In the genomic region with DNA sequence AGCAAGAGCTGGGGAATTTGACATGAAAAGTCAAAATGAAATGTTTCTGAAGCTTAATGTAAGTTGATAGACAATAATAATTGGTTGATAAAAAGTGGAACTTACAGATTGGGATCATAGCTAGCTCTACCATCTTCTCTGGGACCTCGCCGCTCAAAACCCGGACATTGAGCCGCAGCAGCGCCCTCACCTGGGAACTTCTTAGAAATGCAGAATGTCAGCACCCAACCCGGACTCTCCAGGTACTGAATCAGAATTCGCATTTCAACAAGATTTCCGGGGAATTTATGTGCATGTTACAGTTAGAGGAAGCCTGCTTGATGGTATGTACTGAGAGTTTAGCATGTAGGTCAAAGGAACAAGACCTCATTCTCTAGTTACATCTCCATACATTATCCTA, we compare ENCODE assay signal across 8 cellular contexts. TPM values are rescaled to one million over a fixed set of nuclear protein-coding genes. Genes with fewer than 3 reads are reported as not detected.
DNase-seq lines count a peak whose midpoint lies in the region; ATAC-seq and TF ChIP-seq lines count a peak whose summit lies in the region.

No MANE protein-coding gene starts in this region.

- H3K27me3 ChIP-seq in WERI-Rb-1 (ENCODE audit: insufficient read depth, low read depth, severe bottlenecking), result no peaks in the 10 kb centered on the region

- DNase-seq in COLO668 (lab: John Stamatoyannopoulos, UW; ENCODE audit: unreplicated experiment) (peak; percentile 25), HCEC 1CT (peak; percentile 8), WERI-Rb-1 (peak; percentile 66), fibroblast of pulmonary artery (ENCODE audit: low read depth) (peak; percentile 41), posterior vena cava (ENCODE audit: low spot score) (no peak), amniotic stem cell (lab: John Stamatoyannopoulos, UW) (no peak)
- peak; percentile 64 for DNase-seq in stimulated activated CD8-positive, alpha-beta memory T cell treated with anti-CD3 and anti-CD28 coated beads, Interleukin-4, amount 100 ng/mL, for 48 hours

- peak; percentile 69 for TF ChIP-seq CTCF in WERI-Rb-1 (IDR thresholded peaks at IDR 0.05; ENCODE audit: low read depth, low read length)
- TF ChIP-seq CTCF in fibroblast of pulmonary artery (IDR thresholded peaks at IDR 0.05; ENCODE audit: low read length, missing control alignments), result peak; percentile 62

- no peak overlapping the region for H3K27ac ChIP-seq in WERI-Rb-1

- no peaks in the 10 kb centered on the region for H3K9me3 ChIP-seq in WERI-Rb-1 (ENCODE audit: severe bottlenecking)

- ATAC-seq in GM21381 (IDR thresholded peaks at IDR 0.05; ENCODE audit: unreplicated experiment), result no peak

- intact Hi-C loops in posterior vena cava (cut with DNase I), result loop anchor here in 1 of 2 donors (5.0 kb wide), 1 partner anchor 142 kb away; no protein-coding TSS in a partner anchor

- H3K4me3 ChIP-seq in WERI-Rb-1 (ENCODE audit: low read depth, low read length), result no peak overlapping the region
- H3K4me3 ChIP-seq in fibroblast of pulmonary artery (replicated peaks; ENCODE audit: low read depth, low read length), result no peak overlapping the region

- H3K36me3 ChIP-seq in WERI-Rb-1, result no peaks in the 10 kb centered on the region

RNA-seq across cellular contexts. Expression of a gene that starts 36.7 kb away (rescaled TPM):
- 100 to 1,000 TPM in 1 of 2 donors, 10 to 100 TPM in 1; 79.4 to 123 TPM for total RNA-seq in posterior vena cava

Comparison
In these comparisons a context has a peak if more than half of its experiments do, and no peak if none do; other contexts are left out.
1. DNase-seq: peak in COLO668 (single experiment), HCEC 1CT (single experiment), WERI-Rb-1 (single experiment), fibroblast of pulmonary artery (single experiment) and stimulated activated CD8-positive, alpha-beta memory T cell treated with anti-CD3 and anti-CD28 coated beads, Interleukin-4, amount 100 ng/mL, for 48 hours (single experiment); none in posterior vena cava (single experiment) and amniotic stem cell (single experiment).